8 cellular contexts compared by ENCODE assay signal in the genomic region with DNA sequence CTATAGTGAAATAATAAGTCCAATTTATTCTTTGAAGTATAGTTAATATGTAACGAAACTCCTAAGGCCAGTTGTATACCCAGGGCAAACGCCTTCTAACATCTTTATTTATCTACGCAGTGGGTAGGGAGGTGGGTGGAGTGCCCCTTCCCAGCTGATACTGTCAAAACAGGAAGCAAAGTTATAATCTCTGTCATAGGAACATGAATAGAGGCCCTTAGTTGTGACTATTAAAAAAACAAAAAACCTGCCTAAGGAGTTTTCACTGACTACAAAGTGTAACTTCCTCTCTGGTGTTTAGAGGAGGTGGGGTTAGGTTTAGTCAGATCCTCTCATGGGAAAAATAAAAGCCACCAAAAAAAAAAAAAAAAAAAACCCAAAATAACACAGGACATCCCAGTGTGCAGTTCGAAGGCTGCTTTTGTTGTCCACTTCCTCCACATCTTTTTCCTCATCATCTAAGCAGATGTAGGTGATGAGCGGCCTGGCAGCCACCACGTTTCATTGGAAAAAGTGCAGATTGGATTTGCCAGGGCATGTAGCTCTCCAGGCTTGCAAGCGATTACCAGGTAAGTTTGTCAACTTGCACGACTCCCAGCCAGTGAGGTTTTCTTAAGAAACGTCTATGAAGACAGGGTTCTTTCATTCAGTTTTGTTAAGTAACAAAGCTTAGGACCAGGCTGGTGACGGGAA. TPM values are rescaled to one million over a fixed set of nuclear protein-coding genes. Genes with fewer than 3 reads are reported as not detected.
DNase-seq lines count a peak whose midpoint lies in the region; ATAC-seq lines count a peak whose summit lies in the region.

No MANE protein-coding gene starts in this region.

- H3K4me1 ChIP-seq in mononuclear cell (ENCODE audit: insufficient read depth, low read length): peaks cover 96% of the 10 kb centered on the region

- peak overlapping the region; percentile 87 for H3K4me3 Mint-ChIP-seq in activated naive CD8-positive, alpha-beta T cell treated with anti-CD3 and anti-CD28 coated beads for 36 hours

- peak overlapping the region; percentile 96 for H3K27ac Mint-ChIP-seq in activated naive CD8-positive, alpha-beta T cell treated with anti-CD3 and anti-CD28 coated beads for 36 hours

- H3K4me3 ChIP-seq in GM08714 (ENCODE audit: low read length) (peak overlapping the region; percentile 94), mononuclear cell (ENCODE audit: low read length) (peak overlapping the region; percentile 58)

- in situ Hi-C loops in KBM-7 (cut with MboI; ENCODE audit: low pct_unique_long_range_greater_than_20kb, low sequenced_read_pairs): no loop called here

- H3K9me3 ChIP-seq in mononuclear cell (ENCODE audit: low read depth, low read length): no peaks in the 10 kb centered on the region

- peaks cover 5% of the 10 kb centered on the region for H3K9me3 Mint-ChIP-seq in activated naive CD8-positive, alpha-beta T cell treated with anti-CD3 and anti-CD28 coated beads for 36 hours

- peak; percentile 31 for ATAC-seq in GM21526 (IDR thresholded peaks at IDR 0.05; ENCODE audit: low FRiP score, unreplicated experiment)

- H3K27me3 Mint-ChIP-seq in activated naive CD8-positive, alpha-beta T cell treated with anti-CD3 and anti-CD28 coated beads for 36 hours: no peaks in the 10 kb centered on the region

- H3K36me3 Mint-ChIP-seq in activated naive CD8-positive, alpha-beta T cell treated with anti-CD3 and anti-CD28 coated beads for 36 hours: peaks cover 16% of the 10 kb centered on the region

- H3K27me3 ChIP-seq in mononuclear cell (ENCODE audit: insufficient read depth, low read length): no peaks in the 10 kb centered on the region

- H3K4me1 Mint-ChIP-seq in activated naive CD8-positive, alpha-beta T cell treated with anti-CD3 and anti-CD28 coated beads for 36 hours: peaks cover 67% of the 10 kb centered on the region

- peak; percentile 94 for DNase-seq in KBM-7
- DNase-seq in activated naive CD8-positive, alpha-beta T cell treated with anti-CD3 and anti-CD28 coated beads for 36 hours: no peak
- no peak for DNase-seq in NCI-H1048 (lab: John Stamatoyannopoulos, UW)
- no peak for DNase-seq in stimulated activated CD4-positive, alpha-beta T cell treated with anti-CD3 and anti-CD28 coated beads, Interleukin-4, amount 100 ng/mL, for 1 hour
- DNase-seq in NCI-H1436 (lab: John Stamatoyannopoulos, UW): no peak

RNA-seq across cellular contexts. Expression of gene UTRN, which starts 58.7 kb away (rescaled TPM):
- total RNA-seq in activated naive CD8-positive, alpha-beta T cell treated with anti-CD3 and anti-CD28 coated beads for 36 hours: 10 to 100 TPM; 35.8 to 41.6 TPM
- 318 TPM for total RNA-seq in mononuclear cell
